ENCODE assay signal across 25 cellular contexts in the genomic region with DNA sequence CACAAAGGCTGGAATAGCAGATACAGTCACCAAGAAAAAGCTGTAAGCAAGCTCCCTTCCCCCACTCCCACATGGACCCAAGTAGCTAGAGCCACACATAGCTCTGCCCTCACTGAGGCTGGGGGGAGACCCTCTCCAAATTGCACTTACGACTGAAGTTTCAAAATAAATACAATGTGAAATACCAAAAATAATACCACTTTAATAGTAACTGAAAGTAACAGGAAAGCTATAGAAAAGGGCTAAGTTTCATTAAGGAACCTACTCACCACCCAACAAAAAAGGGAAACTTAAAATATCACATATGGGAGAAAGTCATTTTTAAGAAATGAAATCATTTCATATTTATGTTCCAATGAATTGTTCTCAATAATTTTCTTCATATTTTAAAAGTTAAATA.
"Had no signal": no experiment of that assay in that cellular context is flagged by ENCODE, and none has a peak within 500 bp of the region (broad histone marks: within the 10 kb centered on the region; RNA-seq: fewer than 3 reads in every experiment).

No MANE protein-coding gene starts in this region.

- H2AFZ ChIP-seq: hepatocyte, parathyroid adenoma had no signal

- H3K27me3 Mint-ChIP-seq: stimulated activated memory B cell treated with anti-CD40 and anti-IgM and Interleukin-4, amounts not matched to agents 10 μg/mL and 1 μg/mL and 100 μg/mL, for 72 hours had no signal

- H3K36me3 Mint-ChIP-seq: naive thymus-derived CD4-positive, alpha-beta T cell; stimulated activated memory B cell treated with anti-CD40 and anti-IgM and Interleukin-4, amounts not matched to agents 10 μg/mL and 1 μg/mL and 100 μg/mL, for 72 hours had no signal

- H3K4me3 Mint-ChIP-seq: naive thymus-derived CD4-positive, alpha-beta T cell; nephron progenitor cell; stimulated activated memory B cell treated with anti-CD40 and anti-IgM and Interleukin-4, amounts not matched to agents 10 μg/mL and 1 μg/mL and 100 μg/mL, for 72 hours; stimulated activated naive CD8-positive, alpha-beta T cell treated with anti-CD3 and anti-CD28 coated beads, Interleukin-15, amount 100 ng/mL, for 72 hours had no signal

- H3K27me3 ChIP-seq: colonic mucosa, dorsolateral prefrontal cortex, hepatocyte, right lobe of liver, spleen, transverse colon had no signal

- H3K9me3 ChIP-seq: colonic mucosa, prostate gland, right lobe of liver, spleen, thoracic aorta, transverse colon had no signal

- DNase-seq: colonic mucosa; dorsolateral prefrontal cortex; effector CD8-positive, alpha-beta T cell; foreskin melanocyte; head of caudate nucleus; kidney; left cardiac atrium; left ventricle myocardium superior; mesenchymal stem cell; midbrain; naive thymus-derived CD4-positive, alpha-beta T cell; nephron progenitor cell; right lobe of liver; spleen; stimulated activated CD4-positive, alpha-beta T cell treated with anti-CD3 and anti-CD28 coated beads, Interleukin-15, amount 100 ng/mL, for 24 hours; stimulated activated CD4-positive, alpha-beta T cell treated with anti-CD3 and anti-CD28 coated beads, Interleukin-1b, Interleukin-23, amount 100 ng/mL, for 48 hours; stimulated activated CD4-positive, alpha-beta T cell treated with anti-CD3 and anti-CD28 coated beads, Interleukin-4, amount 100 ng/mL, for 24 hours; stimulated activated naive CD8-positive, alpha-beta T cell treated with anti-CD3 and anti-CD28 coated beads, Interleukin-15, amount 100 ng/mL, for 72 hours; transverse colon had no signal

- H3K36me3 ChIP-seq: colonic mucosa, prostate gland, right lobe of liver, spleen, thoracic aorta, transverse colon had no signal

- H3K27ac ChIP-seq: colonic mucosa, dorsolateral prefrontal cortex, hepatocyte, parathyroid adenoma, prostate gland, right lobe of liver, thoracic aorta, transverse colon had no signal

- H3K9ac ChIP-seq: parathyroid adenoma had no signal

- ATAC-seq: left ventricle myocardium superior; naive thymus-derived CD4-positive, alpha-beta T cell; stimulated activated memory B cell treated with anti-CD40 and anti-IgM and Interleukin-4, amounts not matched to agents 10 μg/mL and 1 μg/mL and 100 μg/mL, for 72 hours; stimulated activated naive CD8-positive, alpha-beta T cell treated with anti-CD3 and anti-CD28 coated beads, Interleukin-15, amount 100 ng/mL, for 72 hours had no signal

- H3K27ac Mint-ChIP-seq: naive thymus-derived CD4-positive, alpha-beta T cell; nephron progenitor cell; stimulated activated naive CD8-positive, alpha-beta T cell treated with anti-CD3 and anti-CD28 coated beads, Interleukin-15, amount 100 ng/mL, for 72 hours had no signal

- H3K4me1 Mint-ChIP-seq: naive thymus-derived CD4-positive, alpha-beta T cell; stimulated activated naive CD8-positive, alpha-beta T cell treated with anti-CD3 and anti-CD28 coated beads, Interleukin-15, amount 100 ng/mL, for 72 hours had no signal

- H3K4me1 ChIP-seq: colonic mucosa, parathyroid adenoma, prostate gland, right lobe of liver had no signal

- H3K4me2 ChIP-seq: hepatocyte had no signal

- H3K79me2 ChIP-seq: hepatocyte, parathyroid adenoma had no signal

- H3K4me3 ChIP-seq: colonic mucosa, dorsolateral prefrontal cortex, hepatocyte, lung, prostate gland, right lobe of liver, spleen, thoracic aorta, transverse colon had no signal

- H3K9me3 Mint-ChIP-seq: nephron progenitor cell; stimulated activated naive CD8-positive, alpha-beta T cell treated with anti-CD3 and anti-CD28 coated beads, Interleukin-15, amount 100 ng/mL, for 72 hours had no signal
